In genomic region chr20:50313223-50313820, GRCh38 we compare ENCODE assay signal across 12 cellular contexts.
DNase-seq lines count a peak whose midpoint lies in the region; ATAC-seq and TF ChIP-seq lines count a peak whose summit lies in the region.
"Had no signal": no experiment of that assay in that cellular context is flagged by ENCODE, and none has a peak within 500 bp of the region (broad histone marks: within the 10 kb centered on the region; RNA-seq: fewer than 3 reads in every experiment).

No MANE protein-coding gene starts in this region.

- H4K20me1 ChIP-seq in osteoblast (ENCODE audit: insufficient read depth, low read length): no peaks in the 10 kb centered on the region

- H3K27me3 ChIP-seq in Peyer's patch (no peaks in the 10 kb centered on the region), osteoblast (ENCODE audit: insufficient read depth, low read length) (no peaks in the 10 kb centered on the region)

- intact Hi-C loops in Calu3 (cut with micrococcal nuclease; ENCODE audit: unreplicated experiment): no loop called here

- ATAC-seq in omental fat pad (ENCODE audit: low FRiP score): no peak

- H3K36me3 ChIP-seq in Peyer's patch (no peaks in the 10 kb centered on the region), osteoblast (ENCODE audit: insufficient read depth, low read length) (no peaks in the 10 kb centered on the region)

- H3K4me3 Mint-ChIP-seq in Calu3 (ENCODE audit: low read depth, unreplicated experiment): no peak overlapping the region
- H3K4me3 Mint-ChIP-seq: activated T-helper 1 cell treated with anti-CD3 and anti-CD28 coated beads, Interleukin-12 subunit alpha, Interleukin-12 subunit beta, Interleukin-2, Interleukin-4 antibody, amounts not matched to agents 30 ng/mL and 10 ng/mL and 1 ng/mL, durations not matched to agents 14 hours and 24 hours and 36 hours; CD4-positive, CD25-positive, alpha-beta regulatory T cell had no signal

- CTCF ChIA-PET in Calu3 (lab: Charles Lee): interaction anchor here (0.7 kb wide), 1 partner anchor 43 kb away, joined by 3 read pairs; no protein-coding TSS in a partner anchor

- no peaks in the 10 kb centered on the region for H3K79me2 ChIP-seq in osteoblast (ENCODE audit: insufficient read depth, low read length)

- H3K27ac ChIP-seq in Peyer's patch (peak overlapping the region in 3 of 4 donors; percentile 25 to 65 (median 57)), osteoblast (ENCODE audit: low read depth, low read length) (peak overlapping the region; percentile 52)

- peak overlapping the region; percentile 55 for H3K4me2 ChIP-seq in osteoblast (ENCODE audit: insufficient read depth, low read length)

- H3K27me3 Mint-ChIP-seq in Calu3 (ENCODE audit: unreplicated experiment): peaks cover 17% of the 10 kb centered on the region

- H3K4me1 ChIP-seq in Peyer's patch (peaks cover 0 to 12% (median 0%) of the 10 kb centered on the region in 4 donors), osteoblast (ENCODE audit: insufficient read depth, low read length) (peaks cover 27% of the 10 kb centered on the region)

- H3K27ac Mint-ChIP-seq in Calu3 (ENCODE audit: unreplicated experiment): peak overlapping the region; percentile 11
- H3K27ac Mint-ChIP-seq: activated T-helper 1 cell treated with anti-CD3 and anti-CD28 coated beads, Interleukin-12 subunit alpha, Interleukin-12 subunit beta, Interleukin-2, Interleukin-4 antibody, amounts not matched to agents 30 ng/mL and 10 ng/mL and 1 ng/mL, durations not matched to agents 14 hours and 24 hours and 36 hours; CD4-positive, CD25-positive, alpha-beta regulatory T cell; progenitor cell of endocrine pancreas had no signal

- H2AFZ ChIP-seq in osteoblast (ENCODE audit: low read length): peak overlapping the region; percentile 41

- H3K4me3 ChIP-seq in Peyer's patch (no peak overlapping the region), epithelial cell of esophagus (ENCODE audit: low read length) (no peak overlapping the region), osteoblast (ENCODE audit: insufficient read depth, low read length) (no peak overlapping the region)

- H3K4me1 Mint-ChIP-seq in Calu3 (ENCODE audit: low read depth, unreplicated experiment): peaks cover 35% of the 10 kb centered on the region
- H3K4me1 Mint-ChIP-seq: CD4-positive, CD25-positive, alpha-beta regulatory T cell had no signal

- BruUV-seq in Calu3 (replicated peaks; lab: Mats Ljungman, UMichigan): no TSS peak

- no peak for TF ChIP-seq POLR2A in Peyer's patch (IDR thresholded peaks at IDR 0.05)

- DNase-seq in Calu3 (no peak), Peyer's patch (no peak), epithelial cell of esophagus (ENCODE audit: low read depth) (peak; percentile 56), osteoblast (ENCODE audit: insufficient read length, low spot score, missing footprints) (peak; percentile 87), omental fat pad (ENCODE audit: low spot score) (no peak), NCI-H1436 treated with DMSO at 0.1 percent for 48 hours (lab: John Stamatoyannopoulos, UW) (no peak), NCI-H1436 (lab: John Stamatoyannopoulos, UW) (no peak)
- DNase-seq in activated naive CD4-positive, alpha-beta T cell (lab: John Stamatoyannopoulos, UW): no peak
- DNase-seq: CD4-positive, CD25-positive, alpha-beta regulatory T cell; Karpas-422 had no signal

- no peaks in the 10 kb centered on the region for H3K36me3 Mint-ChIP-seq in Calu3 (ENCODE audit: insufficient read depth, unreplicated experiment)
- H3K36me3 Mint-ChIP-seq: CD4-positive, CD25-positive, alpha-beta regulatory T cell had no signal

- H3K9me3 ChIP-seq in Peyer's patch (no peaks in the 10 kb centered on the region), osteoblast (ENCODE audit: low read depth, low read length) (no peaks in the 10 kb centered on the region)

- no peaks in the 10 kb centered on the region for H3K9me3 Mint-ChIP-seq in Calu3 (ENCODE audit: low read depth, unreplicated experiment)
- H3K9me3 Mint-ChIP-seq: activated T-helper 1 cell treated with anti-CD3 and anti-CD28 coated beads, Interleukin-12 subunit alpha, Interleukin-12 subunit beta, Interleukin-2, Interleukin-4 antibody, amounts not matched to agents 30 ng/mL and 10 ng/mL and 1 ng/mL, durations not matched to agents 14 hours and 24 hours and 36 hours had no signal

- no peak for TF ChIP-seq CTCF in Calu3 (IDR thresholded peaks at IDR 0.05; ENCODE audit: unreplicated experiment)
- TF ChIP-seq CTCF in Peyer's patch (IDR thresholded peaks at IDR 0.05): no peak
- TF ChIP-seq CTCF in epithelial cell of esophagus (IDR thresholded peaks at IDR 0.05; ENCODE audit: insufficient read depth, low read depth, low read length, missing control alignments): no peak
- no peak for TF ChIP-seq CTCF in osteoblast (IDR thresholded peaks at IDR 0.05; ENCODE audit: extremely low read depth, low read depth, low read length)
- no peak for TF ChIP-seq CTCF in omental fat pad (IDR thresholded peaks at IDR 0.05)

Comparison
In these comparisons a context has a peak if more than half of its experiments do, and no peak if none do; other contexts are left out.
1. DNase-seq: peak in epithelial cell of esophagus (single experiment) and osteoblast (single experiment); none in Calu3 (single experiment), Peyer's patch (0 of 3), omental fat pad (single experiment), activated naive CD4-positive, alpha-beta T cell (0 of 4), NCI-H1436 treated with DMSO at 0.1 percent for 48 hours (single experiment) and NCI-H1436 (single experiment).